13 cellular contexts compared by ENCODE assay signal in the genomic region with DNA sequence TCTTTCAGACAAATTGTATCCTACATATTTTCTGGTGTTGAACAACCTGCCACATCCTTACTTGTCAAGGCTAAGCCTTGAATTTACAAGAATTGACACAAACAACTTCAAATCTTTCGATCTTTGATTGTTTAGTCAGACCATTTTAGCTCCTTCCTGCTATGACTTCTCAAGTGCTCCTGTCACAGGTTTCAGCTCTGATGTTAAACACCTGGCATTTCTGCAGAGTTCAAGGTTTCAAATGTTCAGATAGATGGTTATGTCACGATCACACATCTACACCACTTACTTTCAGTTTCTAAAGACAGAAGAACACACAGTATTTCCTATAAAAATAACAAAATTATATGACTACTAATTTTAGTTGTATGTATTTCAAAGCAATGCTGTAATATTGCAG.
DNase-seq lines count a peak whose midpoint lies in the region; ATAC-seq, FAIRE-seq and TF ChIP-seq lines count a peak whose summit lies in the region.
"Had no signal": no experiment of that assay in that cellular context is flagged by ENCODE, and none has a peak within 500 bp of the region (broad histone marks: within the 10 kb centered on the region; RNA-seq: fewer than 3 reads in every experiment).

No MANE protein-coding gene starts in this region.

- intact Hi-C loops in IMR-90 (cut with micrococcal nuclease), result loop anchor here (10.0 kb wide), 1 partner anchor 51 kb away; no protein-coding TSS in a partner anchor

- no peak overlapping the region for H3K56ac ChIP-seq in IMR-90 (ENCODE audit: extremely low read depth, insufficient read depth, low read length)

- TF ChIP-seq CTCF in IMR-90 (conservative IDR thresholded peaks at IDR 0.05; ENCODE audit: low read depth, low read length) (no peak), nephron (IDR thresholded peaks at IDR 0.05; ENCODE audit: unreplicated experiment in 3 of 3) (no peak), coronary artery (IDR thresholded peaks at IDR 0.05) (no peak), RWPE1 (conservative IDR thresholded peaks at IDR 0.05; ENCODE audit: low read depth) (no peak)

- no peak overlapping the region for H2BK5ac ChIP-seq in IMR-90 (ENCODE audit: low read depth, low read length, poor library complexity, severe bottlenecking)

- no TSS peak for BruUV-seq in IMR-90 (replicated peaks; lab: Mats Ljungman, UMichigan)

- H3K14ac ChIP-seq in IMR-90 (replicated peaks; ENCODE audit: low read depth, low read length), result peak overlapping the region; percentile 10; the same call in 1 of the 2 replicates

- no peak overlapping the region for H4K91ac ChIP-seq in IMR-90 (ENCODE audit: insufficient read depth, low read depth, low read length)

- no peaks in the 10 kb centered on the region for H4K20me1 ChIP-seq in IMR-90 (ENCODE audit: insufficient read depth, low read length)

- TF ChIP-seq RAD21 in IMR-90 (IDR thresholded peaks at IDR 0.05; ENCODE audit: low read length), result no peak

- no peak overlapping the region for H2AFZ ChIP-seq in IMR-90 (replicated peaks; ENCODE audit: low read length, poor library complexity)

- peak overlapping the region; percentile 14; the same call in 1 of the 2 replicates for H3K23ac ChIP-seq in IMR-90 (ENCODE audit: low read depth, low read length)

- peaks cover 9% of the 10 kb centered on the region for H3K9me3 Mint-ChIP-seq in nephron

- peaks cover 27% of the 10 kb centered on the region for H3K4me1 Mint-ChIP-seq in nephron

- no peaks in the 10 kb centered on the region for H3K36me3 Mint-ChIP-seq in nephron (ENCODE audit: low read depth)

- no peak overlapping the region for H2BK15ac ChIP-seq in IMR-90 (ENCODE audit: low read depth, low read length)

- POLR2A ChIA-PET in IMR-90 (lab: Charles Lee; ENCODE audit: unreplicated experiment), result no interaction called here
- POLR2A ChIA-PET in RWPE1 (lab: Yijun Ruan, JAX; ENCODE audit: low non-redundant PET), result no interaction called here

- peak overlapping the region; percentile 51 for H3K4me3 ChIP-seq in IMR-90 (ENCODE audit: insufficient read depth, low read depth, low read length)
- no peak overlapping the region for H3K4me3 ChIP-seq in coronary artery
- H3K4me3 ChIP-seq: pancreas had no signal

- no peaks in the 10 kb centered on the region for H3K9me1 ChIP-seq in IMR-90 (ENCODE audit: insufficient read depth, low read length)

- peak overlapping the region; percentile 17; the same call in 1 of the 2 replicates for H2BK120ac ChIP-seq in IMR-90 (ENCODE audit: low read depth, low read length)

- H2AK9ac ChIP-seq in IMR-90 (replicated peaks; ENCODE audit: low read depth, low read length, poor library complexity), result no peak overlapping the region

- peak; percentile 21; the same call in 1 of the 2 replicates for ATAC-seq in IMR-90 (ENCODE audit: low read depth)
- ATAC-seq: activated CD8-positive, alpha-beta T cell treated with anti-CD3 and anti-CD28 coated beads, Interleukin-2, amount 10 ng/mL, durations not matched to agents 7 days and 5 days; Right ventricle myocardium inferior had no signal

- H3K27me3 ChIP-seq in IMR-90 (ENCODE audit: control insufficient read depth, insufficient read depth, low read length), result no peaks in the 10 kb centered on the region
- H3K27me3 ChIP-seq: pancreas had no signal

- H3K36me3 ChIP-seq in IMR-90 (ENCODE audit: control insufficient read depth, insufficient read depth, low read length), result no peaks in the 10 kb centered on the region
- H3K36me3 ChIP-seq: pancreas had no signal

- TF ChIP-seq POLR2A in H54 (IDR thresholded peaks at IDR 0.05; ENCODE audit: low read depth, low read length), result no peak
- TF ChIP-seq POLR2A in IMR-90 (IDR thresholded peaks at IDR 0.05; ENCODE audit: low read depth, low read length), result no peak

- H3K27ac ChIP-seq in IMR-90 (ENCODE audit: insufficient read depth, low read length), result no peak overlapping the region
- H3K27ac ChIP-seq in coronary artery, result no peak overlapping the region
- no peak overlapping the region for H3K27ac ChIP-seq in RWPE1
- H3K27ac ChIP-seq: pancreas had no signal

- in situ Hi-C loops in IMR-90 (cut with MboI; ENCODE audit: low sequenced_read_pairs), result no loop called here

- H3K4ac ChIP-seq in IMR-90 (ENCODE audit: low read depth, low read length), result no peak overlapping the region

- no peak overlapping the region for H3K9ac ChIP-seq in IMR-90 (ENCODE audit: low read depth, low read length)

- H3K9me3 ChIP-seq in IMR-90 (ENCODE audit: control insufficient read depth, insufficient read depth, low read length), result no peaks in the 10 kb centered on the region
- H3K9me3 ChIP-seq: pancreas had no signal

- no peaks in the 10 kb centered on the region for H3K79me1 ChIP-seq in IMR-90 (ENCODE audit: low read depth in 1 of 2, low read length in 2 of 2)

- peak overlapping the region in 1 of 3 experiments; percentile 8 for H3K4me3 Mint-ChIP-seq in nephron
- H3K4me3 Mint-ChIP-seq: activated CD8-positive, alpha-beta T cell treated with anti-CD3 and anti-CD28 coated beads, Interleukin-2, amount 10 ng/mL, durations not matched to agents 7 days and 5 days had no signal

- H2BK20ac ChIP-seq in IMR-90 (ENCODE audit: low read depth, low read length), result 0 out of 2 replicates have a peak overlapping the region, but pooled peaks have one; percentile 11

- FAIRE-seq in H54 (lab: Jason Lieb, UNC), result peak; percentile 36
- FAIRE-seq: bronchial epithelial cell, pancreas had no signal

- peak overlapping the region; percentile 28 to 72 (median 61) for H3K27ac Mint-ChIP-seq in nephron
- H3K27ac Mint-ChIP-seq: activated CD8-positive, alpha-beta T cell treated with anti-CD3 and anti-CD28 coated beads, Interleukin-2, amount 10 ng/mL, durations not matched to agents 7 days and 5 days had no signal

- peak; percentile 51 for DNase-seq in DMS53 (lab: John Stamatoyannopoulos, UW)
- no peak for DNase-seq in DMS53 treated with DMSO at 0.1 percent for 48 hours (lab: John Stamatoyannopoulos, UW; ENCODE audit: unreplicated experiment)
- no peak for DNase-seq in H54 (ENCODE audit: insufficient read length, low spot score)
- DNase-seq in IMR-90, result no peak
- DNase-seq in globus pallidus (ENCODE audit: low spot score), result no peak
- DNase-seq in coronary artery (ENCODE audit: low spot score), result no peak
- no peak for DNase-seq in RWPE1 (ENCODE audit: low spot score)
- DNase-seq: 8988T; activated CD8-positive, alpha-beta T cell treated with anti-CD3 and anti-CD28 coated beads, Interleukin-2, amount 10 ng/mL, durations not matched to agents 7 days and 5 days; pancreas had no signal

- no peak overlapping the region for H2AK5ac ChIP-seq in IMR-90 (ENCODE audit: low read depth, low read length)

- H3K4me1 ChIP-seq in IMR-90 (ENCODE audit: control insufficient read depth, insufficient read depth, low read length), result peaks cover 2% of the 10 kb centered on the region
- H3K4me1 ChIP-seq: pancreas had no signal

- H3K4me2 ChIP-seq in IMR-90 (ENCODE audit: low read depth, low read length), result peak overlapping the region; percentile 100

- H4K5ac ChIP-seq in IMR-90 (ENCODE audit: low read depth, low read length), result peak overlapping the region; percentile 29; the same call in 1 of the 2 replicates

- 14% methylated on average over 1 of the region's 2 CpGs; no CpG with 5 or more reads in 1 of the 2 experiments for WGBS in IMR-90 (ENCODE audit: extremely low coverage in 2 of 2, insufficient read length in 1 of 2), 2 experiments

- CTCF ChIA-PET in IMR-90 (lab: Yijun Ruan, JAX), result no interaction called here
- CTCF ChIA-PET in RWPE1 (lab: Yijun Ruan, JAX), result interaction anchor here (0.9 kb wide), 1 partner anchor 519 kb away, joined by 4 read pairs; no protein-coding TSS in a partner anchor

- H4K8ac ChIP-seq in IMR-90 (ENCODE audit: low read depth in 2 of 2, low read length in 2 of 2), result peak overlapping the region in 1 of 2 experiments; percentile 47; a peak in 2 of 4 replicates

- H3K27me3 Mint-ChIP-seq in nephron (ENCODE audit: low read depth), result no peaks in the 10 kb centered on the region

- dilution Hi-C loops in IMR-90 (cut with HindIII; ENCODE audit: low sequenced_read_pairs, unreplicated experiment), result no loop called here

- H3K18ac ChIP-seq in IMR-90 (ENCODE audit: low read depth, low read length), result peak overlapping the region; percentile 71; the same call in 1 of the 2 replicates

TF ChIP-seq in IMR-90, 13 proteins besides CTCF, POLR2A, EP300 and RAD21:
- no peak for TF ChIP-seq CHD1 (IDR thresholded peaks at IDR 0.05; ENCODE audit: low read depth, low read length)
- TF ChIP-seq, protein P1, sequence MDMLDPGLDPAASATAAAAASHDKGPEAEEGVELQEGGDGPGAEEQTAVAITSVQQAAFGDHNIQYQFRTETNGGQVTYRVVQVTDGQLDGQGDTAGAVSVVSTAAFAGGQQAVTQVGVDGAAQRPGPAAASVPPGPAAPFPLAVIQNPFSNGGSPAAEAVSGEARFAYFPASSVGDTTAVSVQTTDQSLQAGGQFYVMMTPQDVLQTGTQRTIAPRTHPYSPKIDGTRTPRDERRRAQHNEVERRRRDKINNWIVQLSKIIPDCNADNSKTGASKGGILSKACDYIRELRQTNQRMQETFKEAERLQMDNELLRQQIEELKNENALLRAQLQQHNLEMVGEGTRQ (IDR thresholded peaks at IDR 0.05; ENCODE audit: low read depth, low read length), result no peak
- no peak for TF ChIP-seq MAFK (IDR thresholded peaks at IDR 0.05; ENCODE audit: low read depth, low read length)
- no peak for TF ChIP-seq SMC3 (IDR thresholded peaks at IDR 0.05; ENCODE audit: low read depth, low read length)
- TF ChIP-seq RFX5 (IDR thresholded peaks at IDR 0.05; ENCODE audit: low read depth, low read length), result no peak
